8 cellular contexts compared by ENCODE assay signal in the genomic region with DNA sequence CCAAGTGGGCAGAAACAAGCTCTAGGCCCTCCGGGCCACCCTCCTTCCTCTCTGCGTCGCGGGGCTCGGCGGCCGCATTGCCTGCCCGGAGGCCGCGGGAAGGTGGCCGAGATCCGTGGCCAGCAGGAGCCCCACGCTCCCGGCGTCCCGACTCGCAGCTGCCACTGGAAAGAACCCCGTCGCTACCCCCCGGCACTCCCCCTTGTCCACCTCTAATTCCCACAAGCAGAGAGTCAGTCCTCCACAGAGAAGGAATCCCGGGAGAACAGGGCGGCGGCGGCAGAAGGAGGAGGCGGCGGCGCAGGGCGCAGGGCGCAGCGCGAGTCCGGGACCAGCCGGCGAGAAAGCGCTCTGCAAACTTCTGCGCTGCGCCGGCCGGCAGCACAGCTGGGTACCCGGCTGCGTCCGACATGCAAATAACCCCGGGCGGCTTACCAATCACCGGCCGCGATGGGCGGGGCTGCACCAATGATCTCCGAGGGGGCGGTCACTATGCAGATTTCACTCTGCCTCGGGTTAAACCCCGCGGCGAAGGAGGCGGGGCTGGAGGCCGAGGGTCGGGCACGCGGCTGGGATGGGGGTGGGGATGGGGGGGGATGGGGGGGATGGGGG. TPM values are rescaled to one million over a fixed set of nuclear protein-coding genes. Genes with fewer than 3 reads are reported as not detected.
DNase-seq lines count a peak whose midpoint lies in the region; ATAC-seq and TF ChIP-seq lines count a peak whose summit lies in the region.

A gene (minus strand): TSS at position 365 of the 612 bp plus-strand sequence.

- H2BK5ac ChIP-seq in H9 (ENCODE audit: insufficient read length, low read length) = no peak within 1 kb of the TSS

- H3K27me3 Mint-ChIP-seq in H9 (ENCODE audit: low read depth) = peaks cover 45% of the 10 kb centered on the region

- in situ Hi-C loops in G401 (cut with HindIII; ENCODE audit: low sequenced_read_pairs) = no loop called here

- peak within 1 kb of the TSS; percentile 63 for H3K27ac ChIP-seq in H9 (ENCODE audit: insufficient read length, low read depth, low read length)
- peak within 1 kb of the TSS; percentile 67 for H3K27ac ChIP-seq in RWPE2 (ENCODE audit: poor library complexity, severe bottlenecking)

- no peaks in the 10 kb centered on the region for H3K79me1 ChIP-seq in H9 (ENCODE audit: insufficient read depth, low read depth, low read length, poor library complexity, severe bottlenecking)

- DNase-seq in G401 (ENCODE audit: low spot score) = peak; percentile 88
- DNase-seq in H9 = peak; percentile 98
- DNase-seq in RWPE2 (ENCODE audit: low spot score) = peak; percentile 97
- DNase-seq in activated effector memory CD4-positive, alpha-beta T cell treated with Interleukin-2 at 50 U/mL for 16 hours = peak; percentile 95
- DNase-seq in foreskin fibroblast = peak; percentile 96 to 99
- DNase-seq in stromal cell of bone marrow (ENCODE audit: low read depth) = peak; percentile 95

- no peaks in the 10 kb centered on the region for H3K36me3 Mint-ChIP-seq in H9 (ENCODE audit: insufficient read depth in 1 of 3, low read depth in 3 of 3)

- H3K9me3 ChIP-seq in H9 (ENCODE audit: control insufficient read depth, low read depth, low read length) (no peaks in the 10 kb centered on the region), Loucy (ENCODE audit: insufficient read depth, low read depth, low read length) (no peaks in the 10 kb centered on the region), RWPE2 (ENCODE audit: severe bottlenecking) (no peaks in the 10 kb centered on the region), neuron (ENCODE audit: low read length) (no peaks in the 10 kb centered on the region)

- peak within 1 kb of the TSS; percentile 79 for H3K4me2 ChIP-seq in H9 (ENCODE audit: insufficient read depth, insufficient read length, low read length)
- H3K4me2 ChIP-seq in Loucy (ENCODE audit: low read depth, low read length, poor library complexity, severe bottlenecking) = peak within 1 kb of the TSS; percentile 97

- H3K18ac ChIP-seq in H9 (ENCODE audit: insufficient read length, low read depth, low read length) = peak within 1 kb of the TSS; percentile 81

- H4K8ac ChIP-seq in H9 (replicated peaks; ENCODE audit: insufficient read length, low read depth, low read length) = no peak within 1 kb of the TSS

- H3K4me3 ChIP-seq in Loucy (ENCODE audit: low read length, poor library complexity, severe bottlenecking) (peak within 1 kb of the TSS; percentile 75), RWPE2 (ENCODE audit: severe bottlenecking) (peak within 1 kb of the TSS; percentile 46), foreskin fibroblast (ENCODE audit: low read depth in 1 of 2, low read length in 2 of 2) (peak within 1 kb of the TSS; percentile 63 to 70), neuron (ENCODE audit: low read length) (peak within 1 kb of the TSS; percentile 60)

- peak within 1 kb of the TSS; percentile 70 to 83 for H3K4me3 Mint-ChIP-seq in H9

- no peaks in the 10 kb centered on the region for H3F3A ChIP-seq in Loucy (ENCODE audit: low read depth)

- WGBS in H9 (ENCODE audit: extremely low coverage, insufficient read length, low lambda C conversion rate) = no CpG with 5 or more reads among the region's 59 CpGs

- H3K27me3 ChIP-seq in H9 (ENCODE audit: insufficient read depth, low read length) = peaks cover 13% of the 10 kb centered on the region; the same call in 1 of the 2 replicates
- H3K27me3 ChIP-seq in Loucy (ENCODE audit: insufficient read depth, low read length, poor library complexity, severe bottlenecking) = peaks cover 4% of the 10 kb centered on the region
- no peaks in the 10 kb centered on the region for H3K27me3 ChIP-seq in RWPE2 (ENCODE audit: insufficient read depth, poor library complexity, severe bottlenecking)
- H3K27me3 ChIP-seq in neuron (ENCODE audit: insufficient read depth, low read length) = peaks cover 6% of the 10 kb centered on the region

- H4K91ac ChIP-seq in H9 (ENCODE audit: insufficient read length, low read depth, low read length) = no peak within 1 kb of the TSS

- ATAC-seq in RWPE2 (ENCODE audit: low read depth) = peak; percentile 78

- H4K20me1 ChIP-seq in H9 (ENCODE audit: control insufficient read depth, insufficient read depth, insufficient read length) (no peaks in the 10 kb centered on the region), Loucy (ENCODE audit: insufficient read depth, low read length, poor library complexity, severe bottlenecking) (peaks cover 5% of the 10 kb centered on the region)

- H3K14ac ChIP-seq in H9 (ENCODE audit: insufficient read depth, low read length) = peak within 1 kb of the TSS; percentile 88

- H2BK120ac ChIP-seq in H9 (ENCODE audit: low read depth, low read length, poor library complexity, severe bottlenecking) = no peak within 1 kb of the TSS

- H3K9ac ChIP-seq in H9 (ENCODE audit: extremely low read depth, insufficient read length, low read length) (peak within 1 kb of the TSS; percentile 31), Loucy (ENCODE audit: low read depth, low read length, poor library complexity, severe bottlenecking) (peak within 1 kb of the TSS; percentile 78)

- peak within 1 kb of the TSS; percentile 74 to 82 (median 81); a peak in 6 of 7 replicates for H3K27ac Mint-ChIP-seq in H9

- no peak within 1 kb of the TSS for H3K56ac ChIP-seq in H9 (ENCODE audit: insufficient read length, low read depth, low read length)

- H2AFZ ChIP-seq in H9 (ENCODE audit: low read length) (peak within 1 kb of the TSS; percentile 6), Loucy (ENCODE audit: low read length) (peak within 1 kb of the TSS; percentile 79), neuron (ENCODE audit: low read depth, low read length) (peak within 1 kb of the TSS; percentile 19)

- peaks cover 25% of the 10 kb centered on the region for H3K23me2 ChIP-seq in H9 (ENCODE audit: insufficient read length, low read depth, low read length, poor library complexity, severe bottlenecking)

- H3K9me3 Mint-ChIP-seq in H9 = no peaks in the 10 kb centered on the region

- no peak within 1 kb of the TSS for H3K4ac ChIP-seq in H9 (ENCODE audit: low read depth, low read length)

- H3K4me1 ChIP-seq in H9 (ENCODE audit: insufficient read depth, low read length) (peaks cover 2% of the 10 kb centered on the region; the same call in 1 of the 2 replicates), Loucy (ENCODE audit: insufficient read depth, low read length, poor library complexity, severe bottlenecking) (peaks cover 36% of the 10 kb centered on the region), RWPE2 (ENCODE audit: insufficient read depth, poor library complexity, severe bottlenecking) (no peaks in the 10 kb centered on the region), neuron (ENCODE audit: insufficient read depth, low read length) (peaks cover 27% of the 10 kb centered on the region)

- H2BK15ac ChIP-seq in H9 (ENCODE audit: low read depth, low read length) = no peak within 1 kb of the TSS

- no peak within 1 kb of the TSS for H3T11ph ChIP-seq in H9 (ENCODE audit: low read length)

- H2BK12ac ChIP-seq in H9 (ENCODE audit: insufficient read length, low read depth, low read length) = peak within 1 kb of the TSS; percentile 60

- H3K23ac ChIP-seq in H9 (ENCODE audit: insufficient read length, low read depth, low read length) = no peak within 1 kb of the TSS

- H4K5ac ChIP-seq in H9 (ENCODE audit: insufficient read length, low read depth, low read length) = no peak within 1 kb of the TSS

- H3K36me3 ChIP-seq in Loucy (ENCODE audit: insufficient read depth, low read length) = no peaks in the 10 kb centered on the region
- H3K36me3 ChIP-seq in RWPE2 (ENCODE audit: low read depth) = no peaks in the 10 kb centered on the region
- H3K36me3 ChIP-seq in neuron (ENCODE audit: insufficient read depth, low read length) = no peaks in the 10 kb centered on the region

- no peaks in the 10 kb centered on the region for H3K9me2 ChIP-seq in Loucy (replicated peaks; ENCODE audit: low read depth, low read length)

- no peak within 1 kb of the TSS for H2BK20ac ChIP-seq in H9 (ENCODE audit: low read depth, low read length, poor library complexity, severe bottlenecking)

- H3K4me1 Mint-ChIP-seq in H9 = peaks cover 16 to 29% of the 10 kb centered on the region in 2 experiments

- H3K79me2 ChIP-seq in H9 (ENCODE audit: insufficient read depth, low read length) (no peaks in the 10 kb centered on the region), Loucy (ENCODE audit: insufficient read depth, low read length) (no peaks in the 10 kb centered on the region)

- TF ChIP-seq CTCF in H9 (conservative IDR thresholded peaks at IDR 0.05) = no peak
- TF ChIP-seq CTCF in Loucy (conservative IDR thresholded peaks at IDR 0.05; ENCODE audit: low read length) = no peak
- no peak for TF ChIP-seq CTCF in RWPE2 (IDR thresholded peaks at IDR 0.05; ENCODE audit: poor library complexity, severe bottlenecking)
- TF ChIP-seq CTCF in foreskin fibroblast (IDR thresholded peaks at IDR 0.05; ENCODE audit: low read depth, low read length) = no peak

- no peak within 1 kb of the TSS for H2AK5ac ChIP-seq in H9 (ENCODE audit: insufficient read length, low read length)

RNA-seq across cellular contexts. Expression of the gene that starts here (rescaled TPM):
- total RNA-seq in G401 (2014; rRNA removed; shearing (Covaris generic)) = 1.8 and 2.9 TPM in 2 replicates
- 5.3 and 5.5 TPM in 2 replicates for total RNA-seq in H9 (2021)

Comparison
In these comparisons a context has a peak if more than half of its experiments do, and no peak if none do; other contexts are left out.
1. Peak in every context shown above with its lines: DNase-seq, ATAC-seq, H3K4me3 ChIP-seq and H3K27ac ChIP-seq.
2. H2AFZ ChIP-seq: peak in every context shown above with its lines; median percentile 79 in Loucy; 19 in neuron; 6 in H9.